Comparison of ENCODE assay signal across 17 cellular contexts in genomic region chr7:98467570-98468312, GRCh38.
A peak's percentile ranks its signal among the peaks of the same experiment; 100 is the strongest.
DNase-seq lines count a peak whose midpoint lies in the region; ATAC-seq and TF ChIP-seq lines count a peak whose summit lies in the region.
"Had no signal": no experiment of that assay in that cellular context is flagged by ENCODE, and none has a peak within 500 bp of the region (broad histone marks: within the 10 kb centered on the region; RNA-seq: fewer than 3 reads in every experiment).

No MANE protein-coding gene starts in this region.

- no peaks in the 10 kb centered on the region for H4K20me1 ChIP-seq in Karpas-422 (ENCODE audit: insufficient read depth, low read depth, low read length)
- H4K20me1 ChIP-seq in osteoblast (ENCODE audit: insufficient read depth, low read length), result no peaks in the 10 kb centered on the region

- H3K27ac ChIP-seq in Karpas-422 (ENCODE audit: low read length) (no peak overlapping the region), osteoblast (ENCODE audit: low read depth, low read length) (no peak overlapping the region)

- H3K4me2 ChIP-seq in Karpas-422 (ENCODE audit: low read depth, low read length, poor library complexity, severe bottlenecking), result no peak overlapping the region
- H3K4me2 ChIP-seq in osteoblast (ENCODE audit: insufficient read depth, low read length), result no peak overlapping the region

- in situ Hi-C loops in SK-MEL-5 (cut with HindIII; ENCODE audit: low pct_unique_long_range_greater_than_20kb, low sequenced_read_pairs), result no loop called here

- H3K9ac ChIP-seq in Karpas-422 (ENCODE audit: low read length), result no peak overlapping the region

- H3K9me2 ChIP-seq in Karpas-422 (replicated peaks; ENCODE audit: insufficient read depth, low read length), result no peaks in the 10 kb centered on the region

- no peak for ATAC-seq in left cardiac atrium
- ATAC-seq in GM19035 (IDR thresholded peaks at IDR 0.05; ENCODE audit: unreplicated experiment), result no peak
- ATAC-seq: Panc1, Right ventricle myocardium inferior had no signal

- H3K4me3 ChIP-seq in Karpas-422 (ENCODE audit: low read length), result no peak overlapping the region
- no peak overlapping the region for H3K4me3 ChIP-seq in osteoblast (ENCODE audit: insufficient read depth, low read length)

- intact Hi-C loops in left cardiac atrium (cut with DNase I) (no loop called here), head of caudate nucleus (cut with DNase I) (no loop called here)

- no peak overlapping the region for H2AFZ ChIP-seq in Karpas-422 (ENCODE audit: low read length)
- H2AFZ ChIP-seq in osteoblast (ENCODE audit: low read length), result no peak overlapping the region

- TF ChIP-seq CTCF in osteoblast (IDR thresholded peaks at IDR 0.05; ENCODE audit: extremely low read depth, low read depth, low read length), result no peak

- no peaks in the 10 kb centered on the region for H3K27me3 ChIP-seq in Karpas-422 (ENCODE audit: low read length)
- peaks cover 7% of the 10 kb centered on the region for H3K27me3 ChIP-seq in osteoblast (ENCODE audit: insufficient read depth, low read length)

- H3K79me2 ChIP-seq in Karpas-422 (ENCODE audit: low read length) (no peaks in the 10 kb centered on the region), osteoblast (ENCODE audit: insufficient read depth, low read length) (no peaks in the 10 kb centered on the region)

- no peaks in the 10 kb centered on the region for H3K4me1 ChIP-seq in Karpas-422 (ENCODE audit: low read length)
- H3K4me1 ChIP-seq in osteoblast (ENCODE audit: insufficient read depth, low read length), result no peaks in the 10 kb centered on the region

- H3K9me3 ChIP-seq in Karpas-422 (ENCODE audit: low read length) (no peaks in the 10 kb centered on the region), osteoblast (ENCODE audit: low read depth, low read length) (no peaks in the 10 kb centered on the region)

- no peaks in the 10 kb centered on the region for H3K36me3 ChIP-seq in Karpas-422 (ENCODE audit: insufficient read depth, low read length)
- H3K36me3 ChIP-seq in osteoblast (ENCODE audit: insufficient read depth, low read length), result no peaks in the 10 kb centered on the region

- DNase-seq in NCI-H2171 treated with DMSO at 0.1 percent for 48 hours (lab: John Stamatoyannopoulos, UW) (peak; percentile 8), NCI-H2171 (lab: John Stamatoyannopoulos, UW) (no peak), Karpas-422 (peak; percentile 67), SK-MEL-5 (ENCODE audit: low read depth, low spot score) (peak; percentile 17), osteoblast (ENCODE audit: insufficient read length, low spot score, missing footprints) (peak; percentile 17), left cardiac atrium (no peak), head of caudate nucleus (no peak)
- DNase-seq: CD4-positive, alpha-beta T cell; DMS79 treated with DMSO at 0.1 percent for 48 hours; H7; NCI-H1436 treated with DMSO at 0.1 percent for 48 hours; NCI-H2081 treated with DMSO at 0.1 percent for 48 hours; NCI-H510A treated with DMSO at 0.1 percent for 48 hours; SW 1271 had no signal

Comparison
In these comparisons a context has a peak if more than half of its experiments do, and no peak if none do; other contexts are left out.
1. DNase-seq: peak in NCI-H2171 treated with DMSO at 0.1 percent for 48 hours (single experiment), Karpas-422 (single experiment), SK-MEL-5 (single experiment) and osteoblast (single experiment); none in NCI-H2171 (single experiment), left cardiac atrium (single experiment) and head of caudate nucleus (0 of 42).